1 cellular context compared by ENCODE assay signal in genomic region chr2:42105330-42106256, GRCh38.
TF ChIP-seq lines count a peak whose summit lies in the region.

No MANE protein-coding gene starts in this region.

TF ChIP-seq in HepG2, 621 proteins besides CTCF, POLR2A, EP300 and RAD21 (continued from another document and continues in another):
- TF ChIP-seq PAXIP1 (CRISPR knock-in tag; conservative IDR thresholded peaks at IDR 0.05) (peak; percentile 91), IRF2 (CRISPR knock-in tag; IDR thresholded peaks at IDR 0.05) (peak; percentile 94), FOXA3 (CRISPR knock-in tag; IDR thresholded peaks at IDR 0.05) (peak; percentile 94), ZNF746 (CRISPR knock-in tag; IDR thresholded peaks at IDR 0.05) (peak; percentile 78; the same call in 1 of the 2 replicates), GRHL1 (CRISPR knock-in tag; conservative IDR thresholded peaks at IDR 0.05) (no peak), ZNF460 (CRISPR knock-in tag; IDR thresholded peaks at IDR 0.05; ENCODE audit: borderline replicate concordance) (no peak), ELF3 (CRISPR knock-in tag; IDR thresholded peaks at IDR 0.05) (peak; percentile 97), ZSCAN9 (CRISPR knock-in tag; IDR thresholded peaks at IDR 0.05; ENCODE audit: borderline replicate concordance) (peak; percentile 93), THRA (CRISPR knock-in tag; IDR thresholded peaks at IDR 0.05; ENCODE audit: borderline replicate concordance) (0 out of 2 replicates have a peak, but pooled peaks have one; percentile 54), ZNF20 (CRISPR knock-in tag; IDR thresholded peaks at IDR 0.05) (no peak), ATF6 (CRISPR knock-in tag; conservative IDR thresholded peaks at IDR 0.05) (0 out of 2 replicates have a peak, but pooled peaks have one; percentile 78), ZNF557 (CRISPR knock-in tag; IDR thresholded peaks at IDR 0.05) (no peak), CREB3 (CRISPR knock-in tag; IDR thresholded peaks at IDR 0.05) (no peak), ZMAT3 (CRISPR knock-in tag; conservative IDR thresholded peaks at IDR 0.05) (peak; percentile 74; the same call in 1 of the 2 replicates), ZSCAN22 (CRISPR knock-in tag; IDR thresholded peaks at IDR 0.05) (0 out of 2 replicates have a peak, but pooled peaks have one; percentile 55), HMGA1 (CRISPR knock-in tag; conservative IDR thresholded peaks at IDR 0.05) (no peak), AKNA (CRISPR knock-in tag; IDR thresholded peaks at IDR 0.05; ENCODE audit: borderline replicate concordance) (no peak), HES4 (CRISPR knock-in tag; IDR thresholded peaks at IDR 0.05; ENCODE audit: borderline replicate concordance) (no peak), CBX5 (CRISPR knock-in tag; IDR thresholded peaks at IDR 0.05; ENCODE audit: borderline replicate concordance) (peak; percentile 76; the same call in 1 of the 2 replicates), CSRNP2 (CRISPR knock-in tag; conservative IDR thresholded peaks at IDR 0.05; ENCODE audit: low read depth) (no peak), MEIS2 (CRISPR knock-in tag; IDR thresholded peaks at IDR 0.05) (peak; percentile 89), ZNF234 (CRISPR knock-in tag; conservative IDR thresholded peaks at IDR 0.05) (no peak), SP5 (CRISPR knock-in tag; IDR thresholded peaks at IDR 0.05; ENCODE audit: borderline replicate concordance, low read depth) (peak; percentile 77; the same call in 1 of the 2 replicates), ZBTB3 (CRISPR knock-in tag; IDR thresholded peaks at IDR 0.05; ENCODE audit: borderline replicate concordance, low read depth) (peak; percentile 68; the same call in 1 of the 2 replicates), ZNF282 (IDR thresholded peaks at IDR 0.05; ENCODE audit: partially characterized antibody) (no peak), PAF1 (CRISPR knock-in tag; IDR thresholded peaks at IDR 0.05) (no peak), ZNF3 (CRISPR knock-in tag; IDR thresholded peaks at IDR 0.05) (no peak)
- TF ChIP-seq, protein P1, sequence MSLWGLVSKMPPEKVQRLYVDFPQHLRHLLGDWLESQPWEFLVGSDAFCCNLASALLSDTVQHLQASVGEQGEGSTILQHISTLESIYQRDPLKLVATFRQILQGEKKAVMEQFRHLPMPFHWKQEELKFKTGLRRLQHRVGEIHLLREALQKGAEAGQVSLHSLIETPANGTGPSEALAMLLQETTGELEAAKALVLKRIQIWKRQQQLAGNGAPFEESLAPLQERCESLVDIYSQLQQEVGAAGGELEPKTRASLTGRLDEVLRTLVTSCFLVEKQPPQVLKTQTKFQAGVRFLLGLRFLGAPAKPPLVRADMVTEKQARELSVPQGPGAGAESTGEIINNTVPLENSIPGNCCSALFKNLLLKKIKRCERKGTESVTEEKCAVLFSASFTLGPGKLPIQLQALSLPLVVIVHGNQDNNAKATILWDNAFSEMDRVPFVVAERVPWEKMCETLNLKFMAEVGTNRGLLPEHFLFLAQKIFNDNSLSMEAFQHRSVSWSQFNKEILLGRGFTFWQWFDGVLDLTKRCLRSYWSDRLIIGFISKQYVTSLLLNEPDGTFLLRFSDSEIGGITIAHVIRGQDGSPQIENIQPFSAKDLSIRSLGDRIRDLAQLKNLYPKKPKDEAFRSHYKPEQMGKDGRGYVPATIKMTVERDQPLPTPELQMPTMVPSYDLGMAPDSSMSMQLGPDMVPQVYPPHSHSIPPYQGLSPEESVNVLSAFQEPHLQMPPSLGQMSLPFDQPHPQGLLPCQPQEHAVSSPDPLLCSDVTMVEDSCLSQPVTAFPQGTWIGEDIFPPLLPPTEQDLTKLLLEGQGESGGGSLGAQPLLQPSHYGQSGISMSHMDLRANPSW (CRISPR knock-in tag; IDR thresholded peaks at IDR 0.05; ENCODE audit: borderline replicate concordance), result no peak; the same call in 1 of the 2 replicates
- TF ChIP-seq, protein P2, sequence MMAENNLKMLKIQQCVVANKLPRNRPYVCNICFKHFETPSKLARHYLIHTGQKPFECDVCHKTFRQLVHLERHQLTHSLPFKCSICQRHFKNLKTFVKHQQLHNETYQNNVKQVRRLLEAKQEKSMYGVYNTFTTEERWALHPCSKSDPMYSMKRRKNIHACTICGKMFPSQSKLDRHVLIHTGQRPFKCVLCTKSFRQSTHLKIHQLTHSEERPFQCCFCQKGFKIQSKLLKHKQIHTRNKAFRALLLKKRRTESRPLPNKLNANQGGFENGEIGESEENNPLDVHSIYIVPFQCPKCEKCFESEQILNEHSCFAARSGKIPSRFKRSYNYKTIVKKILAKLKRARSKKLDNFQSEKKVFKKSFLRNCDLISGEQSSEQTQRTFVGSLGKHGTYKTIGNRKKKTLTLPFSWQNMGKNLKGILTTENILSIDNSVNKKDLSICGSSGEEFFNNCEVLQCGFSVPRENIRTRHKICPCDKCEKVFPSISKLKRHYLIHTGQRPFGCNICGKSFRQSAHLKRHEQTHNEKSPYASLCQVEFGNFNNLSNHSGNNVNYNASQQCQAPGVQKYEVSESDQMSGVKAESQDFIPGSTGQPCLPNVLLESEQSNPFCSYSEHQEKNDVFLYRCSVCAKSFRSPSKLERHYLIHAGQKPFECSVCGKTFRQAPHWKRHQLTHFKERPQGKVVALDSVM (CRISPR knock-in tag; IDR thresholded peaks at IDR 0.05), result 0 out of 2 replicates have a peak, but pooled peaks have one; percentile 43
- TF ChIP-seq, protein P3, sequence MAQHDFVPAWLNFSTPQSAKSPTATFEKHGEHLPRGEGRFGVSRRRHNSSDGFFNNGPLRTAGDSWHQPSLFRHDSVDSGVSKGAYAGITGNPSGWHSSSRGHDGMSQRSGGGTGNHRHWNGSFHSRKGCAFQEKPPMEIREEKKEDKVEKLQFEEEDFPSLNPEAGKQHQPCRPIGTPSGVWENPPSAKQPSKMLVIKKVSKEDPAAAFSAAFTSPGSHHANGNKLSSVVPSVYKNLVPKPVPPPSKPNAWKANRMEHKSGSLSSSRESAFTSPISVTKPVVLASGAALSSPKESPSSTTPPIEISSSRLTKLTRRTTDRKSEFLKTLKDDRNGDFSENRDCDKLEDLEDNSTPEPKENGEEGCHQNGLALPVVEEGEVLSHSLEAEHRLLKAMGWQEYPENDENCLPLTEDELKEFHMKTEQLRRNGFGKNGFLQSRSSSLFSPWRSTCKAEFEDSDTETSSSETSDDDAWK (CRISPR knock-in tag; IDR thresholded peaks at IDR 0.05), result no peak
